8 cellular contexts compared by ENCODE assay signal in the genomic region with DNA sequence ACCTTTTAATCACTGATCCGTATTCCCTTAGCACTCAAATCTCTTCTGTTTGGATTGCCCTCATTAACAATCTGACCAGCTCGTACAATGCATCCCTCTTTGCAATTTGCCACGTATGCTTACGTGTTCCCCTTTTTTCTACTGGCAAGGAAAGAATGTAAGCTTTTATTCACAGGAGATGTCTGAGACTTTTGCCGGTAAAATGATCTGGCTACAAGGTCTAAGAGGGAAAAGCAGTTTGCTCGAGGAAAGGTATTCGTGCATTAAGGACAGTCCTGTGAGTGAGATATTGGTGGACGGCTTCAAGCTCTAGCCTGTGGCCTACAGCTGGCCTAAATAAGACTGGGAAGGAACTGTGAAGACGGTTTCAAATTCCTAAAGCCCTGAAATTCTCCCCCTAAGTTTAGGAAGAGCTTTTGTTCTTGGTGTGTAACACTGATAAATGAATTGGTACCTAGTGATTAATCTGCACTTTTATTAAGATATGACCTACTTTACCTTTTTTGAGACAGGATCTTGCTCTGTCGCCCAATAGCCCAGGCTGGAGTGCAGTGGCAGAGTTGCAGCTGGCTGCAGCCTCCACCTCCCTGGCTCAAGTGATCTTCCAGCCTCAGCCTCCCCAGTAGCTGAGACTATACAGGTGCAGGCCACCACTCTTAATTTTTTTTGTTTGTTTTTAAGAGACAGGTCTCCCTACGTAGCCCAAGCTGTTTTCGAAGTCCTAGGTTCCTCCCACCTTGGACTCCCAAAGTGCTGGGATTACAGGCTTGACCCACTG. TPM values are rescaled to one million over a fixed set of nuclear protein-coding genes. Genes with fewer than 3 reads are reported as not detected.
A peak's percentile ranks its signal among the peaks of the same experiment; 100 is the strongest.
DNase-seq lines count a peak whose midpoint lies in the region; ATAC-seq and TF ChIP-seq lines count a peak whose summit lies in the region.

No MANE protein-coding gene starts in this region.

- peak overlapping the region; percentile 96 to 99 (median 98) for H3K27ac Mint-ChIP-seq in brain

- TF ChIP-seq CTCF in GM06990 (IDR thresholded peaks at IDR 0.05; ENCODE audit: insufficient read depth, low read length, poor library complexity, severe bottlenecking): no peak
- no peak for TF ChIP-seq CTCF in MM.1S (IDR thresholded peaks at IDR 0.05; ENCODE audit: low read length)
- no peak for TF ChIP-seq CTCF in brain (conservative IDR thresholded peaks at IDR 0.05)
- no peak for TF ChIP-seq CTCF in lung (IDR thresholded peaks at IDR 0.05; ENCODE audit: control extremely low read depth, extremely low read depth)
- no peak for TF ChIP-seq CTCF in vagina (IDR thresholded peaks at IDR 0.05)

- H3K9me3 ChIP-seq in MM.1S (replicated peaks; ENCODE audit: insufficient read depth, low read length): no peaks in the 10 kb centered on the region
- H3K9me3 ChIP-seq in lung (ENCODE audit: control insufficient read depth in 2 of 2, insufficient read depth in 1 of 2, low read length in 1 of 2): no peaks in the 10 kb centered on the region
- H3K9me3 ChIP-seq in vagina: no peaks in the 10 kb centered on the region

- H3K9me3 Mint-ChIP-seq in brain: no peaks in the 10 kb centered on the region

- TF ChIP-seq POLR2A in vagina (IDR thresholded peaks at IDR 0.05): no peak

- H3K4me1 ChIP-seq in MM.1S (ENCODE audit: low read length) (peaks cover 28% of the 10 kb centered on the region), lung (ENCODE audit: control insufficient read depth in 2 of 2, insufficient read depth in 2 of 2, low read length in 2 of 2) (peaks cover 11 to 20% of the 10 kb centered on the region in 2 donors), vagina (peaks cover 57% of the 10 kb centered on the region)

- ATAC-seq in lung (ENCODE audit: insufficient read depth, low FRiP score): no peak

- H3K36me3 ChIP-seq in GM06990 (ENCODE audit: control insufficient read depth, insufficient read depth, low read length): no peaks in the 10 kb centered on the region; the same call in 1 of the 2 replicates
- no peaks in the 10 kb centered on the region for H3K36me3 ChIP-seq in MM.1S (replicated peaks; ENCODE audit: insufficient read depth, low read length)
- peaks cover 0 to 4% of the 10 kb centered on the region in 2 donors for H3K36me3 ChIP-seq in lung (ENCODE audit: control insufficient read depth in 2 of 2, insufficient read depth in 2 of 2, low read length in 2 of 2)
- no peaks in the 10 kb centered on the region for H3K36me3 ChIP-seq in vagina

- peak overlapping the region; percentile 95 for H3K4me2 ChIP-seq in MM.1S (ENCODE audit: low read depth, low read length)

- WGBS in lung, 2 donors: 19% methylated on average over 12 of the region's 12 CpGs

- H3K27ac ChIP-seq in MM.1S (ENCODE audit: low read length): peak overlapping the region; percentile 80
- peak overlapping the region; percentile 93 to 99 for H3K27ac ChIP-seq in lung (ENCODE audit: low read depth in 1 of 2, low read length in 1 of 2)
- peak overlapping the region; percentile 98 for H3K27ac ChIP-seq in vagina

- peaks cover 66% of the 10 kb centered on the region for H3K4me1 Mint-ChIP-seq in brain

- no peak for DNase-seq in GM06990 (ENCODE audit: extremely low read depth, insufficient read length)
- DNase-seq in MM.1S: peak; percentile 20
- DNase-seq in lung (ENCODE audit: low spot score): no peak
- DNase-seq in vagina (ENCODE audit: extremely low spot score in 2 of 2): no peak
- DNase-seq in NCI-H2171 treated with DMSO at 0.1 percent for 48 hours (lab: John Stamatoyannopoulos, UW): no peak
- no peak for DNase-seq in central memory CD4-positive, alpha-beta T cell
- no peak for DNase-seq in AG20443 (ENCODE audit: low spot score)

- intact Hi-C loops in vagina (cut with DNase I): loop anchor here (10.0 kb wide), 1 partner anchor 444 kb away; no protein-coding TSS in a partner anchor

- peak overlapping the region; percentile 92 to 99 (median 95) for H3K4me3 Mint-ChIP-seq in brain

- no peaks in the 10 kb centered on the region for H3K9me2 ChIP-seq in MM.1S (replicated peaks; ENCODE audit: insufficient read depth, low read length)

- peaks cover 94% of the 10 kb centered on the region for H3K79me2 ChIP-seq in MM.1S (ENCODE audit: low read length)

- H3K4me3 ChIP-seq in GM06990 (replicated peaks; ENCODE audit: low read depth, low read length): peak overlapping the region; percentile 71
- peak overlapping the region; percentile 92 for H3K4me3 ChIP-seq in MM.1S (ENCODE audit: low read length)
- peak overlapping the region; percentile 91 for H3K4me3 ChIP-seq in lung
- H3K4me3 ChIP-seq in vagina: peak overlapping the region; percentile 80 to 99

- H3F3A ChIP-seq in MM.1S (ENCODE audit: insufficient read depth, low read length): peaks cover 16% of the 10 kb centered on the region

- peak overlapping the region; percentile 86 for H3K9ac ChIP-seq in MM.1S (ENCODE audit: low read length)

- H3K36me3 Mint-ChIP-seq in brain: peaks cover 18% of the 10 kb centered on the region

- peaks cover 2% of the 10 kb centered on the region; the same call in 1 of the 2 replicates for H4K20me1 ChIP-seq in MM.1S (ENCODE audit: insufficient read depth, low read length)

- H3K27me3 ChIP-seq in GM06990 (replicated peaks; ENCODE audit: control insufficient read depth, insufficient read depth, low read length) (no peaks in the 10 kb centered on the region), MM.1S (replicated peaks; ENCODE audit: insufficient read depth, low read length) (no peaks in the 10 kb centered on the region), lung (ENCODE audit: control insufficient read depth, insufficient read depth) (no peaks in the 10 kb centered on the region), vagina (no peaks in the 10 kb centered on the region)

- H3K27me3 Mint-ChIP-seq in brain: peaks cover 5% of the 10 kb centered on the region

- peak overlapping the region; percentile 27 for H2AFZ ChIP-seq in MM.1S (ENCODE audit: low read length)

RNA-seq across cellular contexts. Expression of gene UBR4, which starts 0.9 kb away (rescaled TPM):
- polyA plus RNA-seq in brain (ENCODE audit: insufficient read depth, low read depth, low replicate concordance) (75.8 TPM), lung (100 to 1,000 TPM in 1 of 2 donors, 10 to 100 TPM in 1; 90.8 to 116 TPM)
- total RNA-seq in lung (100 to 1,000 TPM; 110 to 128 TPM), vagina (157 TPM)

RNA-seq across cellular contexts. Expression of gene EMC1, which starts 40.4 kb away (rescaled TPM):
- polyA plus RNA-seq in brain (ENCODE audit: insufficient read depth, low read depth, low replicate concordance): 49.8 TPM
- total RNA-seq in lung: 10 to 100 TPM; 50.1 to 52.7 TPM
- 10 to 100 TPM; 12.1 to 22.9 TPM for polyA plus RNA-seq in lung
- total RNA-seq in vagina: 28.0 TPM

RNA-seq across cellular contexts. Expression of gene MRTO4, which starts 40.6 kb away (rescaled TPM):
- polyA plus RNA-seq in brain (ENCODE audit: insufficient read depth, low read depth, low replicate concordance) (36.2 TPM), lung (10 to 100 TPM; 38.1 to 59.1 TPM)
- total RNA-seq in lung (10 to 100 TPM; 13.9 to 33.3 TPM), vagina (19.2 TPM)
